ENCODE assay signal across 1 cellular context in genomic region chr11:6611092-6612007, GRCh38.
TF ChIP-seq lines count a peak whose summit lies in the region.

No MANE protein-coding gene starts in this region.

TF ChIP-seq in IMR-90, 13 proteins besides CTCF, POLR2A, EP300 and RAD21:
- TF ChIP-seq, protein P1, sequence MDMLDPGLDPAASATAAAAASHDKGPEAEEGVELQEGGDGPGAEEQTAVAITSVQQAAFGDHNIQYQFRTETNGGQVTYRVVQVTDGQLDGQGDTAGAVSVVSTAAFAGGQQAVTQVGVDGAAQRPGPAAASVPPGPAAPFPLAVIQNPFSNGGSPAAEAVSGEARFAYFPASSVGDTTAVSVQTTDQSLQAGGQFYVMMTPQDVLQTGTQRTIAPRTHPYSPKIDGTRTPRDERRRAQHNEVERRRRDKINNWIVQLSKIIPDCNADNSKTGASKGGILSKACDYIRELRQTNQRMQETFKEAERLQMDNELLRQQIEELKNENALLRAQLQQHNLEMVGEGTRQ (IDR thresholded peaks at IDR 0.05; ENCODE audit: low read depth, low read length) = no peak
- TF ChIP-seq MAZ (IDR thresholded peaks at IDR 0.05; ENCODE audit: borderline replicate concordance, low read depth, low read length) (0 out of 2 replicates have a peak, but pooled peaks have one; percentile 10), CHD1 (IDR thresholded peaks at IDR 0.05; ENCODE audit: low read depth, low read length) (no peak), FOS (IDR thresholded peaks at IDR 0.05; ENCODE audit: low read depth, low read length) (no peak), MXI1 (IDR thresholded peaks at IDR 0.05; ENCODE audit: borderline replicate concordance, low read depth, low read length) (0 out of 2 replicates have a peak, but pooled peaks have one; percentile 10), BHLHE40 (IDR thresholded peaks at IDR 0.05; ENCODE audit: low read depth, low read length) (no peak), CEBPB (IDR thresholded peaks at IDR 0.05; ENCODE audit: low read depth, low read length) (no peak), MAFK (IDR thresholded peaks at IDR 0.05; ENCODE audit: low read depth, low read length) (no peak), NFE2L2 (IDR thresholded peaks at IDR 0.05; ENCODE audit: low read depth, low read length) (no peak)
